Comparison of ENCODE assay signal across 8 cellular contexts in genomic region chr16:75012380-75013081, GRCh38. TPM values are rescaled to one million over a fixed set of nuclear protein-coding genes. Genes with fewer than 3 reads are reported as not detected.
DNase-seq lines count a peak whose midpoint lies in the region; ATAC-seq, FAIRE-seq and TF ChIP-seq lines count a peak whose summit lies in the region.

No MANE protein-coding gene starts in this region.

- TF ChIP-seq RAD21 in GM12878 (IDR thresholded peaks at IDR 0.05; ENCODE audit: insufficient read depth, low read depth, low read length), result no peak

- POLR2A ChIA-PET in GM12878 (lab: Charles Lee), result interaction anchor here (0.5 to 2.7 kb wide), 14 partner anchors 9 to 368 kb away, joined by 3 to 20 read pairs (median 4); partner anchors contain the start of gene WDR59

- H4K91ac ChIP-seq in neuronal stem cell (ENCODE audit: low read depth, low read length, poor library complexity), result no peak overlapping the region

- H2BK5ac ChIP-seq in neuronal stem cell (ENCODE audit: low read length), result no peak overlapping the region

- intact Hi-C loops in GM12878 (cut with micrococcal nuclease; ENCODE audit: unreplicated experiment), result loop anchor here (5.0 kb wide), 1 partner anchor 65 kb away; no protein-coding TSS in a partner anchor

- H2AK5ac ChIP-seq in neuronal stem cell (ENCODE audit: low read depth, low read length), result no peak overlapping the region

- H3K27me3 Mint-ChIP-seq in immature natural killer cell (ENCODE audit: low read depth in 3 of 3), result no peaks in the 10 kb centered on the region

- H3K27ac Mint-ChIP-seq in immature natural killer cell, result peak overlapping the region in 2 of 6 donors; percentile 9 to 49

- H2BK120ac ChIP-seq in neuronal stem cell (ENCODE audit: low read depth, low read length), result no peak overlapping the region

- H3K4me2 ChIP-seq in GM12878 (ENCODE audit: control insufficient read depth, insufficient read depth) (peak overlapping the region; percentile 93), osteoblast (ENCODE audit: insufficient read depth, low read length) (peak overlapping the region; percentile 69), neuronal stem cell (ENCODE audit: insufficient read depth, low read length, poor library complexity, severe bottlenecking) (no peak overlapping the region)

- H3K36me3 ChIP-seq in GM12878 (ENCODE audit: control insufficient read depth in 2 of 2, insufficient read depth in 2 of 2, low read length in 1 of 2) (no peaks in the 10 kb centered on the region), osteoblast (ENCODE audit: insufficient read depth, low read length) (no peaks in the 10 kb centered on the region), HAP-1 (replicated peaks) (no peaks in the 10 kb centered on the region), neuronal stem cell (replicated peaks in 1 of 2; ENCODE audit: control insufficient read depth in 2 of 2, insufficient read depth in 2 of 2, low read length in 2 of 2) (peaks cover 0 to 8% of the 10 kb centered on the region in 2 donors)

- CTCF ChIA-PET in GM12878 (lab: Yijun Ruan, JAX), result interaction anchor here (0.8 to 5.9 kb wide), 9 partner anchors 7 to 98 kb away, joined by 3 to 38 read pairs (median 5); partner anchors contain the start of gene ZNRF1

- no peak overlapping the region for H2BK12ac ChIP-seq in neuronal stem cell (ENCODE audit: low read length)

- no peak for FAIRE-seq in GM12878 (lab: Jason Lieb, UNC)

- TF ChIP-seq CTCF in GM12878 (IDR thresholded peaks at IDR 0.05 in 2 of 3, conservative IDR thresholded peaks at IDR 0.05 in 1 of 3; ENCODE audit: control insufficient read depth in 2 of 3, extremely low read depth in 1 of 3, insufficient read depth in 1 of 3, low read depth in 3 of 3, low read length in 3 of 3) (no peak), osteoblast (IDR thresholded peaks at IDR 0.05; ENCODE audit: extremely low read depth, low read depth, low read length) (no peak)

- H3K4me3 ChIP-seq in GM12878 (peak overlapping the region; percentile 60), osteoblast (ENCODE audit: insufficient read depth, low read length) (no peak overlapping the region), HAP-1 (no peak overlapping the region), neuronal stem cell (ENCODE audit: low read length in 2 of 2) (no peak overlapping the region)

- in situ Hi-C loops in GM12878 (cut with MboI), result no loop called here
- in situ Hi-C loops in HAP-1 (cut with MboI; ENCODE audit: low sequenced_read_pairs), result no loop called here

- BruUV-seq in GM12878 (replicated peaks; lab: Mats Ljungman, UMichigan), result TSS peak; percentile 76

- RAD21 ChIA-PET in GM12878 (lab: Charles Lee; ENCODE audit: unreplicated experiment), result interaction anchor here (0.9 to 5.2 kb wide), 9 partner anchors 10 to 368 kb away, joined by 3 to 38 read pairs (median 8); partner anchors contain the start of genes WDR59 and ZNRF1

- no peaks in the 10 kb centered on the region for H3K79me1 ChIP-seq in neuronal stem cell (ENCODE audit: low read depth, low read length)

- H3K79me2 ChIP-seq in GM12878 (ENCODE audit: control insufficient read depth, insufficient read depth, low read length), result peaks cover 63% of the 10 kb centered on the region
- peaks cover 74% of the 10 kb centered on the region for H3K79me2 ChIP-seq in osteoblast (ENCODE audit: insufficient read depth, low read length)

- no peak overlapping the region for H3K18ac ChIP-seq in neuronal stem cell (ENCODE audit: low read length)

- peak; percentile 23 for ATAC-seq in GM19023 (IDR thresholded peaks at IDR 0.05; ENCODE audit: unreplicated experiment)
- ATAC-seq in HG03095 (IDR thresholded peaks at IDR 0.05; ENCODE audit: unreplicated experiment), result peak; percentile 12
- peak; percentile 52 for ATAC-seq in GM12878

- no peaks in the 10 kb centered on the region for H3K9me3 Mint-ChIP-seq in immature natural killer cell

- 0 out of 2 replicates have a peak, but pooled peaks have one; percentile 3 for TF ChIP-seq POLR2A in GM12878 (IDR thresholded peaks at IDR 0.05; ENCODE audit: low read depth, low read length)

- no peak overlapping the region for H3K23ac ChIP-seq in neuronal stem cell (ENCODE audit: low read depth, low read length, poor library complexity)

- H3K9me3 ChIP-seq in GM12878 (replicated peaks; ENCODE audit: control insufficient read depth, insufficient read depth, low read length) (no peaks in the 10 kb centered on the region), osteoblast (ENCODE audit: low read depth, low read length) (no peaks in the 10 kb centered on the region), HAP-1 (no peaks in the 10 kb centered on the region), neuronal stem cell (replicated peaks in 1 of 2; ENCODE audit: control insufficient read depth in 2 of 2, insufficient read depth in 1 of 2, low read depth in 1 of 2, low read length in 2 of 2) (peaks cover 0 to 14% of the 10 kb centered on the region in 2 donors)

- H3K36me3 Mint-ChIP-seq in immature natural killer cell, result no peaks in the 10 kb centered on the region

- no peak overlapping the region for H4K8ac ChIP-seq in neuronal stem cell (ENCODE audit: low read depth, low read length)

- peak overlapping the region in 1 of 5 donors; percentile 67 for H3K4me3 Mint-ChIP-seq in immature natural killer cell

- SMC1A ChIA-PET in GM12878 (lab: Charles Lee; ENCODE audit: uncharacterized antibody, unreplicated experiment), result interaction anchor here (1.1 to 4.2 kb wide), 17 partner anchors 10 to 312 kb away, joined by 3 to 43 read pairs (median 6); partner anchors contain the start of genes MLKL and WDR59

- peaks cover 0 to 10% of the 10 kb centered on the region in 2 donors for H3K4me1 Mint-ChIP-seq in immature natural killer cell

- 2% methylated on average over 8 of the region's 8 CpGs for WGBS in GM12878 (ENCODE audit: insufficient coverage, insufficient replicate concordance, low lambda C conversion rate, missing lambda C conversion rate)
- WGBS in neuronal stem cell (ENCODE audit: extremely low coverage in 2 of 2, insufficient read length in 2 of 2, insufficient replicate concordance in 1 of 2), 2 donors, result no CpG with 5 or more reads among the region's 8 CpGs

- H2AFZ ChIP-seq in GM12878 (ENCODE audit: control insufficient read depth, low read depth, low read length) (peak overlapping the region; percentile 67), osteoblast (ENCODE audit: low read length) (peak overlapping the region; percentile 32), neuronal stem cell (ENCODE audit: low read length) (no peak overlapping the region)

- no peak overlapping the region for H3K4ac ChIP-seq in neuronal stem cell (ENCODE audit: low read length)

- DNase-seq in GM12878 (ENCODE audit: low read depth, low spot score) (no peak), osteoblast (ENCODE audit: insufficient read length, low spot score, missing footprints) (no peak), immature natural killer cell (no peak), HAP-1 (ENCODE audit: low spot score in 2 of 2) (no peak), neuronal stem cell (ENCODE audit: low spot score) (no peak), DMS53 (lab: John Stamatoyannopoulos, UW) (no peak)

- no peak overlapping the region for H2BK15ac ChIP-seq in neuronal stem cell (ENCODE audit: low read length)

- H3K14ac ChIP-seq in neuronal stem cell (ENCODE audit: low read length), result no peak overlapping the region

- no peaks in the 10 kb centered on the region for H3K27me3 ChIP-seq in GM12878 (replicated peaks in 1 of 2; ENCODE audit: control insufficient read depth in 2 of 2, insufficient read depth in 2 of 2, low read length in 1 of 2)
- no peaks in the 10 kb centered on the region for H3K27me3 ChIP-seq in osteoblast (ENCODE audit: insufficient read depth, low read length)
- no peaks in the 10 kb centered on the region for H3K27me3 ChIP-seq in HAP-1 (ENCODE audit: low read depth)
- H3K27me3 ChIP-seq in neuronal stem cell (ENCODE audit: control insufficient read depth in 3 of 3, insufficient read depth in 3 of 3, low read depth in 1 of 3, low read length in 3 of 3), result no peaks in the 10 kb centered on the region

- no peak for TF ChIP-seq EP300 in GM12878 (IDR thresholded peaks at IDR 0.05; ENCODE audit: borderline replicate concordance in 1 of 2, control insufficient read depth in 1 of 2, low read depth in 2 of 2, low read length in 2 of 2)

- H3K4me1 ChIP-seq in GM12878 (ENCODE audit: control insufficient read depth, insufficient read depth, low read length) (peaks cover 41% of the 10 kb centered on the region), osteoblast (ENCODE audit: insufficient read depth, low read length) (peaks cover 25% of the 10 kb centered on the region), HAP-1 (peaks cover 17% of the 10 kb centered on the region), neuronal stem cell (ENCODE audit: control insufficient read depth in 2 of 2, insufficient read depth in 1 of 2, low read depth in 1 of 2, low read length in 2 of 2) (no peaks in the 10 kb centered on the region)

- H3K27ac ChIP-seq in GM12878 (ENCODE audit: control insufficient read depth, insufficient read depth) (peak overlapping the region; percentile 96), osteoblast (ENCODE audit: low read depth, low read length) (peak overlapping the region; percentile 81), neuronal stem cell (replicated peaks; ENCODE audit: low read length) (no peak overlapping the region)

- peak overlapping the region; percentile 67 for H3K9ac ChIP-seq in GM12878 (ENCODE audit: control insufficient read depth, insufficient read depth, low read length)
- no peak overlapping the region for H3K9ac ChIP-seq in neuronal stem cell (ENCODE audit: low read depth, low read length, poor library complexity)

- no peaks in the 10 kb centered on the region for H4K20me1 ChIP-seq in GM12878 (ENCODE audit: control insufficient read depth, insufficient read depth)
- H4K20me1 ChIP-seq in osteoblast (ENCODE audit: insufficient read depth, low read length), result peaks cover 6% of the 10 kb centered on the region

RNA-seq across cellular contexts. Expression of gene ZNRF1, which starts 13.7 kb away (rescaled TPM):
- total RNA-seq in GM12878 (2013; cell fraction: nucleolus; rRNA removed), result 35.1 and 37.4 TPM in 2 replicates
- total RNA-seq in GM12878 (2014; rRNA removed) (15.6 and 16.3 TPM in 2 replicates), GM12878 (2014; rRNA removed; fragmentation: Illumina TruSeq; extraction: Trizol) (6.1 and 7.1 TPM in 2 replicates), GM12878 (2021) (24.2 and 25.9 TPM in 2 replicates), osteoblast (19.9 and 20.6 TPM in 2 replicates)
- 3.4 TPM for polyA plus RNA-seq in GM12878 (2011; ENCODE audit: low read depth)
- polyA plus RNA-seq in GM12878 (2011; rRNA removed) (12.1 and 19.7 TPM in 2 replicates), GM12878 (2014; fragmentation: Illumina TruSeq; extraction: Trizol) (7.8 and 14.4 TPM in 2 replicates), GM12878 (2014; fragmentation: Nextera tagmentation; extraction: Ambion mirVana) (10 to 100 TPM; 12.0 to 14.2 TPM), GM12878 (2014; rRNA removed) (23.0 and 26.4 TPM in 2 replicates), GM12878 (2016; fragmentation: Nextera tagmentation; extraction: Ambion mirVana) (1 to 10 TPM; 5.8 to 6.7 TPM), immature natural killer cell (1 to 10 TPM in 1 of 3 donors, under 1 TPM in 2; 0.21 to 1.3 (median 0.68) TPM)
- polyA plus RNA-seq in GM12878 (2011; cell fraction: cytosol; rRNA removed), result 11.1 and 19.5 TPM in 2 replicates
- 17.6 and 19.0 TPM in 2 replicates for polyA plus RNA-seq in GM12878 (2011; cell fraction: nucleus; rRNA removed)
- polyA plus RNA-seq in GM12878 (2012), result 11.1 and 12.1 TPM in 2 replicates
- 15.7 and 16.9 TPM in 2 replicates for polyA minus RNA-seq in GM12878 (2011; rRNA and poly(A)+ RNA removed)
- polyA minus RNA-seq in GM12878 (2011; cell fraction: cytosol; rRNA and poly(A)+ RNA removed), result 9.1 and 12.5 TPM in 2 replicates
- polyA minus RNA-seq in GM12878 (2011; cell fraction: nucleus; rRNA and poly(A)+ RNA removed), result 8.5 and 16.7 TPM in 2 replicates
- 48.3 TPM for polyA plus RNA-seq in neuronal stem cell (2013, experiment 1 of 2)
- polyA plus RNA-seq in neuronal stem cell (2013, experiment 2 of 2), result 49.3 TPM

RNA-seq across cellular contexts. Expression of gene WDR59, which starts 27.6 kb away (rescaled TPM):
- total RNA-seq in GM12878 (2013; cell fraction: nucleolus; rRNA removed), result 135 and 136 TPM in 2 replicates
- total RNA-seq in GM12878 (2014; rRNA removed), result 23.7 and 24.3 TPM in 2 replicates
- 17.2 and 19.0 TPM in 2 replicates for total RNA-seq in GM12878 (2014; rRNA removed; fragmentation: Illumina TruSeq; extraction: Trizol)
- 54.9 and 62.0 TPM in 2 replicates for total RNA-seq in GM12878 (2021)
- 19.6 TPM for polyA plus RNA-seq in GM12878 (2011; ENCODE audit: low read depth)
- polyA plus RNA-seq in GM12878 (2011; rRNA removed), result 64.5 and 78.4 TPM in 2 replicates
- 55.0 and 58.9 TPM in 2 replicates for polyA plus RNA-seq in GM12878 (2011; cell fraction: cytosol; rRNA removed)
- polyA plus RNA-seq in GM12878 (2011; cell fraction: nucleus; rRNA removed), result 158 and 164 TPM in 2 replicates
- 46.0 and 48.8 TPM in 2 replicates for polyA plus RNA-seq in GM12878 (2012)
- polyA plus RNA-seq in GM12878 (2014; fragmentation: Illumina TruSeq; extraction: Trizol), result 31.1 and 32.7 TPM in 2 replicates
- polyA plus RNA-seq in GM12878 (2014; fragmentation: Nextera tagmentation; extraction: Ambion mirVana), result 10 to 100 TPM in 1 of 2 experiments, 1 to 10 TPM in 1; 9.7 to 11.5 TPM
- 35.1 and 37.7 TPM in 2 replicates for polyA plus RNA-seq in GM12878 (2014; rRNA removed)
- 10 to 100 TPM; 19.9 to 25.3 TPM for polyA plus RNA-seq in GM12878 (2016; fragmentation: Nextera tagmentation; extraction: Ambion mirVana)
- polyA minus RNA-seq in GM12878 (2011; rRNA and poly(A)+ RNA removed), result 79.4 and 90.2 TPM in 2 replicates
- 27.7 and 34.0 TPM in 2 replicates for polyA minus RNA-seq in GM12878 (2011; cell fraction: cytosol; rRNA and poly(A)+ RNA removed)
- polyA minus RNA-seq in GM12878 (2011; cell fraction: nucleus; rRNA and poly(A)+ RNA removed), result 29.5 and 51.9 TPM in 2 replicates
- total RNA-seq in osteoblast, result 14.8 and 21.5 TPM in 2 replicates
- 10 to 100 TPM in 1 of 3 donors, 1 to 10 TPM in 2; 3.1 to 10.2 (median 6.5) TPM for polyA plus RNA-seq in immature natural killer cell
- polyA plus RNA-seq in neuronal stem cell (2013, experiment 1 of 2), result 38.8 TPM
- 36.4 TPM for polyA plus RNA-seq in neuronal stem cell (2013, experiment 2 of 2)
